ENCODE assay signal across 33 cellular contexts in the genomic region with DNA sequence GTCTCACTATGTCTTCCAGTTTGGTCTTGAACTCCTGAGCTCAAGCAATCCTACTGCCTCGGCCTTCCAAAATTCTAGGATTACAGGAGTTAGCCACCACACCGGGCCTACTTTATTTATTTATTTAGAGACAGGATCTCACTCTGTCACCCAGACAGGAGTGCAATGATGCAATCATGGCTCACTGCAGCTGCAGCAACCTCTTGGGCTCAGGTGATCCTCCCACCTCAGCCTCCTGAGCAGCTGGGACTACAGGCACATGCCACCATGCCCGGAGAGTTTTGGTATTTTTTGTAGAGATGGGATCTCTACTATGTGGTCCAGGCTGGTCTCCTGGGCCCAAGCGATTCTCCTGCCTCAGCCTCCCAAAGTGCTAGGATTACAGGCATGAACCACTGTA.
"Had no signal": no experiment of that assay in that cellular context is flagged by ENCODE, and none has a peak within 500 bp of the region (broad histone marks: within the 10 kb centered on the region; RNA-seq: fewer than 3 reads in every experiment).

No MANE protein-coding gene starts in this region.

- H3K9ac ChIP-seq: parathyroid adenoma had no signal

- H3K9me3 ChIP-seq: esophagus squamous epithelium, heart right ventricle, left lung, mucosa of descending colon, testis, tibial nerve, upper lobe of right lung, uterus had no signal

- H3K4me3 Mint-ChIP-seq: dendritic cell treated with granulocyte-macrophage colony-stimulating factor and Interleukin-4, amounts not matched to agents 40 ng/mL and 50 ng/mL, for 4 days; mesothelial cell of epicardium; naive B cell; natural killer cell treated with Interleukin-12 subunit alpha and Interleukin-12 subunit beta and Interleukin-15 and Interleukin-18, amount 100 ng/mL, for 72 hours; neural crest cell; stimulated activated effector memory CD8-positive, alpha-beta T cell treated with anti-CD3 and anti-CD28 coated beads, Interleukin-12 subunit alpha, Interleukin-12 subunit beta, amount 100 ng/mL, for 72 hours had no signal

- H3K27me3 Mint-ChIP-seq: dendritic cell treated with granulocyte-macrophage colony-stimulating factor and Interleukin-4, amounts not matched to agents 40 ng/mL and 50 ng/mL, for 4 days; naive B cell; natural killer cell treated with Interleukin-12 subunit alpha and Interleukin-12 subunit beta and Interleukin-15 and Interleukin-18, amount 100 ng/mL, for 72 hours; progenitor cell of endocrine pancreas had no signal

- H3K79me2 ChIP-seq: parathyroid adenoma had no signal

- DNase-seq: effector CD8-positive, alpha-beta T cell; erythroblast; esophagus squamous epithelium; foreskin melanocyte; glutamatergic neuron; heart right ventricle; hippocampal formation; left cardiac atrium; left lung; mesenchymal stem cell; mucosa of descending colon; naive B cell; stimulated activated CD4-positive, alpha-beta T cell treated with anti-CD3 and anti-CD28 coated beads, Interleukin-12 subunit alpha, Interleukin-12 subunit beta, amount 100 ng/mL, for 4 hours; stimulated activated CD4-positive, alpha-beta T cell treated with anti-CD3 and anti-CD28 coated beads, Interleukin-2, amount 100 ng/mL, for 24 hours; stimulated activated CD4-positive, alpha-beta T cell treated with anti-CD3 and anti-CD28 coated beads, Interleukin-4, amount 100 ng/mL, for 24 hours; stimulated activated naive CD8-positive, alpha-beta T cell treated with anti-CD3 and anti-CD28 coated beads, Interleukin-15, Interleukin-2, amounts not matched to agents 100 U/mL and 50 U/mL, for 24 hours; substantia nigra; testis; upper lobe of right lung; uterus had no signal

- H3K27ac ChIP-seq: esophagus squamous epithelium, heart right ventricle, left lung, parathyroid adenoma, testis, tibial nerve, upper lobe of right lung, uterus had no signal

- H3K9me3 Mint-ChIP-seq: dendritic cell treated with granulocyte-macrophage colony-stimulating factor and Interleukin-4, amounts not matched to agents 40 ng/mL and 50 ng/mL, for 4 days; mesothelial cell of epicardium; natural killer cell treated with Interleukin-12 subunit alpha and Interleukin-12 subunit beta and Interleukin-15 and Interleukin-18, amount 100 ng/mL, for 72 hours; neural crest cell; stimulated activated effector memory CD8-positive, alpha-beta T cell treated with anti-CD3 and anti-CD28 coated beads, Interleukin-12 subunit alpha, Interleukin-12 subunit beta, amount 100 ng/mL, for 72 hours had no signal

- H3K4me3 ChIP-seq: esophagus squamous epithelium, heart right ventricle, left lung, mucosa of descending colon, smooth muscle cell, testis, tibial nerve, upper lobe of right lung, uterus had no signal

- FAIRE-seq: colon, endothelial cell of umbilical vein, islet of Langerhans had no signal

- H2AFZ ChIP-seq: parathyroid adenoma had no signal

- H3K36me3 ChIP-seq: esophagus squamous epithelium, heart right ventricle, left lung, tibial nerve, upper lobe of right lung, uterus had no signal

- ATAC-seq: heart right ventricle; left cardiac atrium; left lung; mucosa of descending colon; natural killer cell treated with Interleukin-12 subunit alpha and Interleukin-12 subunit beta and Interleukin-15 and Interleukin-18, amount 100 ng/mL, for 72 hours; sciatic nerve; stimulated activated effector memory CD8-positive, alpha-beta T cell treated with anti-CD3 and anti-CD28 coated beads, Interleukin-12 subunit alpha, Interleukin-12 subunit beta, amount 100 ng/mL, for 72 hours; stimulated activated naive CD8-positive, alpha-beta T cell treated with anti-CD3 and anti-CD28 coated beads, Interleukin-15, Interleukin-2, amounts not matched to agents 100 U/mL and 50 U/mL, for 24 hours; upper lobe of right lung had no signal

- H3K36me3 Mint-ChIP-seq: mesothelial cell of epicardium; naive B cell; natural killer cell treated with Interleukin-12 subunit alpha and Interleukin-12 subunit beta and Interleukin-15 and Interleukin-18, amount 100 ng/mL, for 72 hours; stimulated activated effector memory CD8-positive, alpha-beta T cell treated with anti-CD3 and anti-CD28 coated beads, Interleukin-12 subunit alpha, Interleukin-12 subunit beta, amount 100 ng/mL, for 72 hours had no signal

- H3K4me1 Mint-ChIP-seq: mesothelial cell of epicardium; naive B cell; neural crest cell; stimulated activated effector memory CD8-positive, alpha-beta T cell treated with anti-CD3 and anti-CD28 coated beads, Interleukin-12 subunit alpha, Interleukin-12 subunit beta, amount 100 ng/mL, for 72 hours had no signal

- H3K4me1 ChIP-seq: esophagus squamous epithelium, heart right ventricle, left lung, parathyroid adenoma, testis, tibial nerve, upper lobe of right lung, uterus had no signal

- H3K4me2 ChIP-seq: smooth muscle cell had no signal

- H3K27me3 ChIP-seq: esophagus squamous epithelium, heart right ventricle, left lung, testis, tibial nerve, upper lobe of right lung, uterus had no signal
